Comparison of ENCODE assay signal across 1 cellular context in the genomic region with DNA sequence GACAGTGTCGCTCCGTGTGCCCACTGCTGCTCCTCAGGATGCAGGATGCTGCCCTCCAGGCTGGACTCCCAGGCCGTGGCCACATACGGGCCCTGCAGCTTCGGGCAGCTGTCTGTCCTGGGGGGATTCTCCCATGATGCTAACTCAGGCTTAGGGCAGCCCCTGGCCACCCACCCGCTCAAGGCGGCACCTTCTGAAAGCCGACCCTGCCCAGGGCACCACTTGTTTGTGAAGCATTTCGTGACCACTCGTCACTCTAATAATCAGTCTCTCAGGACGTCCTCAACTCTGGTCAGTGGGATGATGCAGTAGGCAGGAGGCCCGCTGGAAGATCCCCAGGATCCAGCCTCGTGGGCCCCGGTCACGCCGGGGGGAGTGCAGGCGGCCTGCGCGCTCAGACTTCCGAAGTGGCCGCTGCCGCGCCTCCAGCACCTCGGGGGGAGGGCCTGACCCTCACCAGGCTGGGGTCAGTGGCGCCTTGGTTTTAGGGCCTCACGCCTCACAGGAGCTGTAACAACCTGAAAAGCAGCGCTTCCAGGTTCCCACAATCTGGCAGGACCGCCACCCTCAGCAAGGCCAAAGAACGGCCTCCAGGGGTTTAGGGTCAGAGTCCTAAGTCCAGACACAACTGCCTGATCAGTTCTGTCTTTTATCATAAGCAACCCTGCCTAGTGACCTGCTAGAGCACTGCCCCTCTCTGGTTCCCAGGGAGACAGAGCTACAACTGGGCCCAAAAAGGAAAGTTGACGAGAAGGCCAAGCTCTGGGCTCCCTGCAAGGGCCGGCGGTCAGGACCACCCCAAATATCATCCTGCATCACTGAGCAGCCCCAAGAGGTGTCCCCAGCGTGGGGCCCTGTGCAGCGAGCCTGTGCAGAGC.
TF ChIP-seq lines count a peak whose summit lies in the region.

No MANE protein-coding gene starts in this region.

TF ChIP-seq in HepG2, 621 proteins besides CTCF, POLR2A, EP300 and RAD21 (continued from another document):
- TF ChIP-seq, protein P1, sequence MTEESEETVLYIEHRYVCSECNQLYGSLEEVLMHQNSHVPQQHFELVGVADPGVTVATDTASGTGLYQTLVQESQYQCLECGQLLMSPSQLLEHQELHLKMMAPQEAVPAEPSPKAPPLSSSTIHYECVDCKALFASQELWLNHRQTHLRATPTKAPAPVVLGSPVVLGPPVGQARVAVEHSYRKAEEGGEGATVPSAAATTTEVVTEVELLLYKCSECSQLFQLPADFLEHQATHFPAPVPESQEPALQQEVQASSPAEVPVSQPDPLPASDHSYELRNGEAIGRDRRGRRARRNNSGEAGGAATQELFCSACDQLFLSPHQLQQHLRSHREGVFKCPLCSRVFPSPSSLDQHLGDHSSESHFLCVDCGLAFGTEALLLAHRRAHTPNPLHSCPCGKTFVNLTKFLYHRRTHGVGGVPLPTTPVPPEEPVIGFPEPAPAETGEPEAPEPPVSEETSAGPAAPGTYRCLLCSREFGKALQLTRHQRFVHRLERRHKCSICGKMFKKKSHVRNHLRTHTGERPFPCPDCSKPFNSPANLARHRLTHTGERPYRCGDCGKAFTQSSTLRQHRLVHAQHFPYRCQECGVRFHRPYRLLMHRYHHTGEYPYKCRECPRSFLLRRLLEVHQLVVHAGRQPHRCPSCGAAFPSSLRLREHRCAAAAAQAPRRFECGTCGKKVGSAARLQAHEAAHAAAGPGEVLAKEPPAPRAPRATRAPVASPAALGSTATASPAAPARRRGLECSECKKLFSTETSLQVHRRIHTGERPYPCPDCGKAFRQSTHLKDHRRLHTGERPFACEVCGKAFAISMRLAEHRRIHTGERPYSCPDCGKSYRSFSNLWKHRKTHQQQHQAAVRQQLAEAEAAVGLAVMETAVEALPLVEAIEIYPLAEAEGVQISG (CRISPR knock-in tag; IDR thresholded peaks at IDR 0.05) = peak; percentile 37; the same call in 1 of the 2 replicates
- TF ChIP-seq ZNF12 (CRISPR knock-in tag; IDR thresholded peaks at IDR 0.05) (no peak), SRSF4 (IDR thresholded peaks at IDR 0.05; ENCODE audit: low read depth, low read length, poor library complexity, severe bottlenecking) (no peak), ZFY (CRISPR knock-in tag; IDR thresholded peaks at IDR 0.05) (peak; percentile 51; the same call in 1 of the 2 replicates), ZBTB39 (CRISPR knock-in tag; IDR thresholded peaks at IDR 0.05) (no peak), ZNF205 (CRISPR knock-in tag; IDR thresholded peaks at IDR 0.05) (peak; percentile 92), ZNF563 (CRISPR knock-in tag; IDR thresholded peaks at IDR 0.05) (0 out of 2 replicates have a peak, but pooled peaks have one; percentile 51), HDAC2 (CRISPR knock-in tag; IDR thresholded peaks at IDR 0.05) (peak; percentile 65; the same call in 1 of the 2 replicates), HES4 (CRISPR knock-in tag; IDR thresholded peaks at IDR 0.05; ENCODE audit: borderline replicate concordance) (no peak), NR2F1 (CRISPR knock-in tag; IDR thresholded peaks at IDR 0.05) (peak; percentile 76 to 81), ZNF326 (CRISPR knock-in tag; IDR thresholded peaks at IDR 0.05; ENCODE audit: borderline replicate concordance) (no peak), ZMYM3 (CRISPR knock-in tag; IDR thresholded peaks at IDR 0.05) (peak; percentile 8; the same call in 1 of the 2 replicates), BCL6 (CRISPR knock-in tag; IDR thresholded peaks at IDR 0.05) (peak; percentile 61), ZNF660 (CRISPR knock-in tag; IDR thresholded peaks at IDR 0.05; ENCODE audit: borderline replicate concordance, low read depth) (no peak), ZNF724P (CRISPR knock-in tag; IDR thresholded peaks at IDR 0.05; ENCODE audit: borderline replicate concordance) (0 out of 2 replicates have a peak, but pooled peaks have one; percentile 46), SALL1 (CRISPR knock-in tag; IDR thresholded peaks at IDR 0.05) (peak; percentile 82), NR2F6 (IDR thresholded peaks at IDR 0.05) (peak; percentile 77), NR2F6 (CRISPR knock-in tag; IDR thresholded peaks at IDR 0.05) (peak; percentile 83), GTF2F1 (IDR thresholded peaks at IDR 0.05; ENCODE audit: low read length) (no peak), SKI (IDR thresholded peaks at IDR 0.05; ENCODE audit: partially characterized antibody) (peak; percentile 49), NCOR1 (IDR thresholded peaks at IDR 0.05; ENCODE audit: borderline replicate concordance, low read length) (peak; percentile 93), HNF4G (IDR thresholded peaks at IDR 0.05; ENCODE audit: borderline replicate concordance, low read depth, low read length) (peak; percentile 96), HNF4G (CRISPR knock-in tag; IDR thresholded peaks at IDR 0.05; ENCODE audit: borderline replicate concordance, low read depth) (peak; percentile 89), RAD51 (IDR thresholded peaks at IDR 0.05; ENCODE audit: borderline replicate concordance) (no peak), ZNF30 (CRISPR knock-in tag; IDR thresholded peaks at IDR 0.05) (no peak), ZNF800 (CRISPR knock-in tag; IDR thresholded peaks at IDR 0.05) (no peak), GATAD2A (CRISPR knock-in tag; IDR thresholded peaks at IDR 0.05) (peak; percentile 34; the same call in 1 of the 2 replicates), SNAI1 (CRISPR knock-in tag; IDR thresholded peaks at IDR 0.05; ENCODE audit: borderline replicate concordance) (no peak)
- TF ChIP-seq, protein P2, sequence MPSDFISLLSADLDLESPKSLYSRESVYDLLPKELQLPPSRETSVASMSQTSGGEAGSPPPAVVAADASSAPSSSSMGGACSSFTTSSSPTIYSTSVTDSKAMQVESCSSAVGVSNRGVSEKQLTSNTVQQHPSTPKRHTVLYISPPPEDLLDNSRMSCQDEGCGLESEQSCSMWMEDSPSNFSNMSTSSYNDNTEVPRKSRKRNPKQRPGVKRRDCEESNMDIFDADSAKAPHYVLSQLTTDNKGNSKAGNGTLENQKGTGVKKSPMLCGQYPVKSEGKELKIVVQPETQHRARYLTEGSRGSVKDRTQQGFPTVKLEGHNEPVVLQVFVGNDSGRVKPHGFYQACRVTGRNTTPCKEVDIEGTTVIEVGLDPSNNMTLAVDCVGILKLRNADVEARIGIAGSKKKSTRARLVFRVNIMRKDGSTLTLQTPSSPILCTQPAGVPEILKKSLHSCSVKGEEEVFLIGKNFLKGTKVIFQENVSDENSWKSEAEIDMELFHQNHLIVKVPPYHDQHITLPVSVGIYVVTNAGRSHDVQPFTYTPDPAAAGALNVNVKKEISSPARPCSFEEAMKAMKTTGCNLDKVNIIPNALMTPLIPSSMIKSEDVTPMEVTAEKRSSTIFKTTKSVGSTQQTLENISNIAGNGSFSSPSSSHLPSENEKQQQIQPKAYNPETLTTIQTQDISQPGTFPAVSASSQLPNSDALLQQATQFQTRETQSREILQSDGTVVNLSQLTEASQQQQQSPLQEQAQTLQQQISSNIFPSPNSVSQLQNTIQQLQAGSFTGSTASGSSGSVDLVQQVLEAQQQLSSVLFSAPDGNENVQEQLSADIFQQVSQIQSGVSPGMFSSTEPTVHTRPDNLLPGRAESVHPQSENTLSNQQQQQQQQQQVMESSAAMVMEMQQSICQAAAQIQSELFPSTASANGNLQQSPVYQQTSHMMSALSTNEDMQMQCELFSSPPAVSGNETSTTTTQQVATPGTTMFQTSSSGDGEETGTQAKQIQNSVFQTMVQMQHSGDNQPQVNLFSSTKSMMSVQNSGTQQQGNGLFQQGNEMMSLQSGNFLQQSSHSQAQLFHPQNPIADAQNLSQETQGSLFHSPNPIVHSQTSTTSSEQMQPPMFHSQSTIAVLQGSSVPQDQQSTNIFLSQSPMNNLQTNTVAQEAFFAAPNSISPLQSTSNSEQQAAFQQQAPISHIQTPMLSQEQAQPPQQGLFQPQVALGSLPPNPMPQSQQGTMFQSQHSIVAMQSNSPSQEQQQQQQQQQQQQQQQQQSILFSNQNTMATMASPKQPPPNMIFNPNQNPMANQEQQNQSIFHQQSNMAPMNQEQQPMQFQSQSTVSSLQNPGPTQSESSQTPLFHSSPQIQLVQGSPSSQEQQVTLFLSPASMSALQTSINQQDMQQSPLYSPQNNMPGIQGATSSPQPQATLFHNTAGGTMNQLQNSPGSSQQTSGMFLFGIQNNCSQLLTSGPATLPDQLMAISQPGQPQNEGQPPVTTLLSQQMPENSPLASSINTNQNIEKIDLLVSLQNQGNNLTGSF (CRISPR knock-in tag; IDR thresholded peaks at IDR 0.05) = no peak
